ENCODE assay signal across 1 cellular context in the genomic region with DNA sequence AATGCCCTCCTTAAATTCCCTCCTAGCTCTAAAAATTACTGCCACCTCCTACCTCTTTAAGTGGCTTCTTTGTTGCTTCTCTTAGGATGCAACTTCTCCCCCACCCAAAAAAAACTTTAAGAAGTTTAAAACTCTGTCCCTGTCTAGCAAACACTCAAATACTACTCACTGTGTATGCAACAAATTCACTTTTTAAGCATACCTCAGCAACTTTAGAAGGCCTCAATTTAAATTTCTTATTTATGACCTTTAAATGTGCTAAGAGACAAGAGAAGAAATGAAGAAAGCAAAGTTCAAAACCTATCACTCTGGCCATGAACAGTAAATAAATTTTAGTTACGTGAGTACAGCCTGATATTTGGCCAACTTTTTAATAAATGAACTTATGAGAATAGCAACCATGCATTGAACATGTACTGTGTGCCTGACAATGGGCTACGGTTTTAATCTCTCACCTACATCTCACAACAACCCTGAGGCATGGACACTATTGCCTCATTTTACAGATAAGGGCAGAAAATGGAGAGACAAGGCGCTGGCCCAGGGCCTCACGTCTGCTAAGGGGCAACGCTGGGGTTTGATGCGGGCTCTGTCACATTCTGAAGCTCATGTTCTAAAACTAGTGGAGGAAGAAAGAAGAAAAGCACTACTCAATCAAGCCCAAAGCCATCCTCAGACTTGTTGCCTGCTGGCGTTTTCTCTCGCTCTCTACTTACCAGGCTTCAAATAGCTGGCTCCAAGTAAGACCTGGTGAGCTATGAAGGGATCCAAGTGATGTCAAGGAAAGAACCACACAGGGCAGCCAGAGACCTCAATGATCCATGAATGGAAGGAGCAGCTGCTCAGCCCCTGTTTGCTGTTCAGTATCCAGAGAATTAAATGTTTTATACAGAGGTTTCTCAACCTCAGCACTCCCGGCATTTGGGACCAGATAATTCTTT.
TF ChIP-seq lines count a peak whose summit lies in the region.

No MANE protein-coding gene starts in this region.

TF ChIP-seq in GM12878, 131 proteins besides CTCF, POLR2A, EP300 and RAD21:
- TF ChIP-seq POLR2AphosphoS5 (IDR thresholded peaks at IDR 0.05; ENCODE audit: low read length) (no peak), CHD1 (IDR thresholded peaks at IDR 0.05; ENCODE audit: low read depth, low read length) (no peak), NRF1 (conservative IDR thresholded peaks at IDR 0.05; ENCODE audit: low read depth, low read length) (no peak), RB1 (IDR thresholded peaks at IDR 0.05; ENCODE audit: borderline replicate concordance) (no peak), TCF7 (IDR thresholded peaks at IDR 0.05; ENCODE audit: borderline replicate concordance) (no peak), SUPT20H (IDR thresholded peaks at IDR 0.05; ENCODE audit: borderline replicate concordance, control insufficient read depth, low read depth, low read length) (no peak), SIN3A (IDR thresholded peaks at IDR 0.05; ENCODE audit: low read depth, low read length) (no peak), SMAD5 (IDR thresholded peaks at IDR 0.05; ENCODE audit: low read depth) (no peak)
- TF ChIP-seq, protein P1, sequence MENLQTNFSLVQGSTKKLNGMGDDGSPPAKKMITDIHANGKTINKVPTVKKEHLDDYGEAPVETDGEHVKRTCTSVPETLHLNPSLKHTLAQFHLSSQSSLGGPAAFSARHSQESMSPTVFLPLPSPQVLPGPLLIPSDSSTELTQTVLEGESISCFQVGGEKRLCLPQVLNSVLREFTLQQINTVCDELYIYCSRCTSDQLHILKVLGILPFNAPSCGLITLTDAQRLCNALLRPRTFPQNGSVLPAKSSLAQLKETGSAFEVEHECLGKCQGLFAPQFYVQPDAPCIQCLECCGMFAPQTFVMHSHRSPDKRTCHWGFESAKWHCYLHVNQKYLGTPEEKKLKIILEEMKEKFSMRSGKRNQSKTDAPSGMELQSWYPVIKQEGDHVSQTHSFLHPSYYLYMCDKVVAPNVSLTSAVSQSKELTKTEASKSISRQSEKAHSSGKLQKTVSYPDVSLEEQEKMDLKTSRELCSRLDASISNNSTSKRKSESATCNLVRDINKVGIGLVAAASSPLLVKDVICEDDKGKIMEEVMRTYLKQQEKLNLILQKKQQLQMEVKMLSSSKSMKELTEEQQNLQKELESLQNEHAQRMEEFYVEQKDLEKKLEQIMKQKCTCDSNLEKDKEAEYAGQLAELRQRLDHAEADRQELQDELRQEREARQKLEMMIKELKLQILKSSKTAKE (IDR thresholded peaks at IDR 0.05; ENCODE audit: low read depth, poor library complexity, severe bottlenecking) = no peak
- TF ChIP-seq, protein P2, sequence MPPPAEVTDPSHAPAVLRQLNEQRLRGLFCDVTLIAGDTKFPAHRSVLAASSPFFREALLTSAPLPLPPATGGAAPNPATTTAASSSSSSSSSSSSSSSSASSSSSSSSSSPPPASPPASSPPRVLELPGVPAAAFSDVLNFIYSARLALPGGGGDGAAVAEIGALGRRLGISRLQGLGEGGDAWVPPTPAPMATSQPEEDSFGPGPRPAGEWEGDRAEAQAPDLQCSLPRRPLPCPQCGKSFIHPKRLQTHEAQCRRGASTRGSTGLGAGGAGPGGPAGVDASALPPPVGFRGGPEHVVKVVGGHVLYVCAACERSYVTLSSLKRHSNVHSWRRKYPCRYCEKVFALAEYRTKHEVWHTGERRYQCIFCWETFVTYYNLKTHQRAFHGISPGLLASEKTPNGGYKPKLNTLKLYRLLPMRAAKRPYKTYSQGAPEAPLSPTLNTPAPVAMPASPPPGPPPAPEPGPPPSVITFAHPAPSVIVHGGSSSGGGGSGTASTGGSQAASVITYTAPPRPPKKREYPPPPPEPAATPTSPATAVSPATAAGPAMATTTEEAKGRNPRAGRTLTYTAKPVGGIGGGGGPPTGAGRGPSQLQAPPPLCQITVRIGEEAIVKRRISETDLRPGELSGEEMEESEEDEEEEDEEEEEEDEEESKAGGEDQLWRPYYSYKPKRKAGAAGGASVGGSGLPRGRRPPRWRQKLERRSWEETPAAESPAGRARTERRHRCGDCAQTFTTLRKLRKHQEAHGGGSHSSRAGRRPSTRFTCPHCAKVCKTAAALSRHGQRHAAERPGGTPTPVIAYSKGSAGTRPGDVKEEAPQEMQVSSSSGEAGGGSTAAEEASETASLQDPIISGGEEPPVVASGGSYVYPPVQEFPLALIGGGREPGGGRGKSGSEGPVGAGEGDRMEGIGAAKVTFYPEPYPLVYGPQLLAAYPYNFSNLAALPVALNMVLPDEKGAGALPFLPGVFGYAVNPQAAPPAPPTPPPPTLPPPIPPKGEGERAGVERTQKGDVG (CRISPR knock-in tag; IDR thresholded peaks at IDR 0.05) = no peak
